8 cellular contexts compared by ENCODE assay signal in genomic region chr1:112397051-112397471, GRCh38. TPM values are rescaled to one million over a fixed set of nuclear protein-coding genes. Genes with fewer than 3 reads are reported as not detected.
DNase-seq lines count a peak whose midpoint lies in the region; ATAC-seq and TF ChIP-seq lines count a peak whose summit lies in the region.

No MANE protein-coding gene starts in this region.

- H3K9me3 Mint-ChIP-seq in naive thymus-derived CD8-positive, alpha-beta T cell, result no peaks in the 10 kb centered on the region

- H3K4me3 Mint-ChIP-seq in naive thymus-derived CD8-positive, alpha-beta T cell, result peak overlapping the region; percentile 87 to 97 (median 94)

- no peaks in the 10 kb centered on the region for H3K27me3 ChIP-seq in BE2C
- no peaks in the 10 kb centered on the region for H3K27me3 ChIP-seq in HUES64 (ENCODE audit: insufficient read depth, low read length)

- H3K36me3 ChIP-seq in BE2C (no peaks in the 10 kb centered on the region), HUES64 (ENCODE audit: insufficient read depth, low read length) (no peaks in the 10 kb centered on the region)

- ATAC-seq in naive thymus-derived CD8-positive, alpha-beta T cell, result no peak
- ATAC-seq in HG03439 (IDR thresholded peaks at IDR 0.05; ENCODE audit: unreplicated experiment), result no peak

- peak overlapping the region in 7 of 10 donors; percentile 1 to 81 (median 31) for H3K27ac Mint-ChIP-seq in naive thymus-derived CD8-positive, alpha-beta T cell

- H3K9me3 ChIP-seq in BE2C, result no peaks in the 10 kb centered on the region
- H3K9me3 ChIP-seq in HUES64 (ENCODE audit: insufficient read depth, low read depth, low read length), result no peaks in the 10 kb centered on the region

- H3K36me3 Mint-ChIP-seq in naive thymus-derived CD8-positive, alpha-beta T cell, result no peaks in the 10 kb centered on the region

- H3K27ac ChIP-seq in HUES64 (ENCODE audit: low read depth, low read length), result peak overlapping the region; percentile 73; the same call in 1 of the 2 replicates

- peaks cover 11 to 30% (median 19%) of the 10 kb centered on the region in 4 donors for H3K4me1 Mint-ChIP-seq in naive thymus-derived CD8-positive, alpha-beta T cell

- DNase-seq in BE2C, result no peak
- DNase-seq in choroid plexus epithelial cell (ENCODE audit: low read depth), result peak; percentile 30
- DNase-seq in naive thymus-derived CD8-positive, alpha-beta T cell, result no peak
- no peak for DNase-seq in occipital lobe (lab: John Stamatoyannopoulos, UW)
- no peak for DNase-seq in foreskin melanocyte
- no peak for DNase-seq in NCI-H2227 (lab: John Stamatoyannopoulos, UW; ENCODE audit: unreplicated experiment)

- POLR2A ChIA-PET in naive thymus-derived CD8-positive, alpha-beta T cell (lab: Charles Lee), result interaction anchor here (1.6 kb wide), 1 partner anchor 221 kb away, joined by 4 read pairs; the partner anchor contains the start of gene ST7L

- H3K4me3 ChIP-seq in BE2C (ENCODE audit: low read depth, low read length) (peak overlapping the region; percentile 99), HUES64 (ENCODE audit: low read length) (peak overlapping the region; percentile 97), choroid plexus epithelial cell (ENCODE audit: low read depth, low read length) (peak overlapping the region; percentile 76)

- H3K27me3 Mint-ChIP-seq in naive thymus-derived CD8-positive, alpha-beta T cell, result peaks cover 9 to 22% (median 16%) of the 10 kb centered on the region in 5 donors

- peaks cover 3% of the 10 kb centered on the region for H3K4me1 ChIP-seq in BE2C
- peaks cover 46% of the 10 kb centered on the region for H3K4me1 ChIP-seq in HUES64 (ENCODE audit: insufficient read depth, low read length)

- TF ChIP-seq CTCF in BE2C (IDR thresholded peaks at IDR 0.05; ENCODE audit: low read depth, low read length) (no peak), choroid plexus epithelial cell (conservative IDR thresholded peaks at IDR 0.05; ENCODE audit: low read depth, low read length) (no peak)

- H3K9ac ChIP-seq in HUES64 (ENCODE audit: low read depth, low read length), result peak overlapping the region; percentile 82

- WGBS in HUES64, result no CpG with 5 or more reads among the region's 1 CpG

RNA-seq across cellular contexts. Expression of gene CTTNBP2NL, which starts 1.0 kb away (rescaled TPM):
- 6.6 TPM for polyA plus RNA-seq in BE2C (2012; ENCODE audit: insufficient read depth, insufficient read length, low read depth)
- 14.3 TPM for polyA plus RNA-seq in HUES64 (2013, experiment 1 of 2)
- 17.4 TPM for polyA plus RNA-seq in HUES64 (2013, experiment 2 of 2)
- total RNA-seq in naive thymus-derived CD8-positive, alpha-beta T cell, result under 1 TPM; 0.55 to 0.96 TPM
- polyA plus RNA-seq in naive thymus-derived CD8-positive, alpha-beta T cell, result under 1 TPM in 1 of 3 donors, not detected in 2; 0.46 TPM
- total RNA-seq in occipital lobe, result 23.9 TPM

Comparison
In these comparisons a context has a peak if more than half of its experiments do, and no peak if none do; other contexts are left out.
1. RNA of gene CTTNBP2NL, which starts 1.0 kb away (total RNA-seq): 23.9 TPM in occipital lobe (single experiment); 0.55 to 0.96 TPM in naive thymus-derived CD8-positive, alpha-beta T cell; every median in the first group is over 10 times any median in the second.
2. Peak in every context shown above with its lines, with median percentiles within 50 percentile points of each other: H3K4me3 ChIP-seq.